In genomic region chr3:65979152-65979551, GRCh38 we compare ENCODE assay signal across 15 cellular contexts. TPM values are rescaled to one million over a fixed set of nuclear protein-coding genes. Genes with fewer than 3 reads are reported as not detected.
A peak's percentile ranks its signal among the peaks of the same experiment; 100 is the strongest.
DNase-seq lines count a peak whose midpoint lies in the region; ATAC-seq, FAIRE-seq and TF ChIP-seq lines count a peak whose summit lies in the region.
"Had no signal": no experiment of that assay in that cellular context is flagged by ENCODE, and none has a peak within 500 bp of the region (broad histone marks: within the 10 kb centered on the region; RNA-seq: fewer than 3 reads in every experiment).

No MANE protein-coding gene starts in this region.

- no peak overlapping the region for H3K9ac ChIP-seq in fibroblast of lung (ENCODE audit: insufficient read depth, low read length)

- H3K4me3 ChIP-seq in fibroblast of lung (replicated peaks in 1 of 4; ENCODE audit: control extremely low read depth in 1 of 4, insufficient read depth in 1 of 4, low read depth in 3 of 4, low read length in 4 of 4) (no peak overlapping the region), small intestine (ENCODE audit: low read depth in 1 of 2, low read length in 2 of 2) (no peak overlapping the region)
- H3K4me3 ChIP-seq: hepatocyte, thyroid gland had no signal

- H2AFZ ChIP-seq in fibroblast of lung (ENCODE audit: low read length): no peak overlapping the region
- H2AFZ ChIP-seq: hepatocyte had no signal

- H3K4me2 ChIP-seq in fibroblast of lung (ENCODE audit: extremely low read depth, insufficient read depth, low read length): peak overlapping the region; percentile 60
- H3K4me2 ChIP-seq: hepatocyte had no signal

- H3K9me3 ChIP-seq in fibroblast of lung (ENCODE audit: control insufficient read depth, insufficient read depth, low read depth, low read length) (no peaks in the 10 kb centered on the region), small intestine (ENCODE audit: control insufficient read depth, low read depth) (no peaks in the 10 kb centered on the region)
- H3K9me3 ChIP-seq: thyroid gland had no signal

- no peak for FAIRE-seq in small intestine (lab: Jason Lieb, UNC)

- peak; percentile 67 for DNase-seq in AG08396 (ENCODE audit: low spot score)
- peak; percentile 69 for DNase-seq in RPMI7951 (ENCODE audit: low read depth)
- peak; percentile 87 to 91 for DNase-seq in fibroblast of lung (ENCODE audit: low read depth in 2 of 2)
- peak; percentile 31 for DNase-seq in middle frontal gyrus (ENCODE audit: extremely low spot score, low spot score)
- no peak for DNase-seq in small intestine
- DNase-seq in activated CD4-positive, CD25-positive, alpha-beta regulatory T cell (lab: John Stamatoyannopoulos, UW): no peak
- DNase-seq: activated CD4-positive, alpha-beta T cell treated with anti-CD3 and anti-CD28 coated beads, Interleukin-2, amount 10 ng/mL, durations not matched to agents 7 days and 5 days; activated effector memory CD4-positive, alpha-beta T cell treated with anti-CD3 and anti-CD28 coated beads, Interleukin-2, amount 50 U/mL, for 16 hours; dermis blood vessel endothelial cell; Karpas-422; thyroid gland had no signal

- peaks cover 7% of the 10 kb centered on the region for H3K4me1 ChIP-seq in fibroblast of lung (ENCODE audit: control insufficient read depth, extremely low read depth, insufficient read depth, low read length)
- H3K4me1 ChIP-seq in small intestine (ENCODE audit: control insufficient read depth in 2 of 2, insufficient read depth in 1 of 2, low read depth in 1 of 2, low read length in 1 of 2): peaks cover 0 to 3% of the 10 kb centered on the region in 2 donors

- H3K27ac ChIP-seq in fibroblast of lung (ENCODE audit: insufficient read depth, low read length) (peak overlapping the region; percentile 60), small intestine (ENCODE audit: low read depth in 1 of 2, low read length in 1 of 2) (no peak overlapping the region)
- H3K27ac ChIP-seq: hepatocyte had no signal

- no peaks in the 10 kb centered on the region for H3K36me3 ChIP-seq in fibroblast of lung (ENCODE audit: control insufficient read depth, insufficient read depth, low read length)
- H3K36me3 ChIP-seq in small intestine (ENCODE audit: control insufficient read depth in 2 of 2, insufficient read depth in 2 of 2, low read length in 2 of 2): no peaks in the 10 kb centered on the region
- H3K36me3 ChIP-seq: thyroid gland had no signal

- no peak for TF ChIP-seq CTCF in fibroblast of lung (conservative IDR thresholded peaks at IDR 0.05 in 1 of 2, IDR thresholded peaks at IDR 0.05 in 1 of 2; ENCODE audit: low read depth in 1 of 2, low read length in 2 of 2)

- ATAC-seq in HG03469 (IDR thresholded peaks at IDR 0.05; ENCODE audit: unreplicated experiment) (no peak), HG03571 (IDR thresholded peaks at IDR 0.05; ENCODE audit: unreplicated experiment) (no peak)

- no peaks in the 10 kb centered on the region for H4K20me1 ChIP-seq in fibroblast of lung (ENCODE audit: control insufficient read depth, extremely low read depth, insufficient read depth, low read length)

- 70 to 82% (median 78%) methylated on average over 6 of the region's 6 CpGs for WGBS in small intestine, 3 donors

- H3K79me2 ChIP-seq in fibroblast of lung (ENCODE audit: control insufficient read depth, insufficient read depth, low read length): no peaks in the 10 kb centered on the region

- H3K27me3 ChIP-seq in fibroblast of lung (ENCODE audit: control insufficient read depth, insufficient read depth, low read length) (no peaks in the 10 kb centered on the region), small intestine (ENCODE audit: control insufficient read depth in 2 of 2, insufficient read depth in 2 of 2, low read length in 2 of 2) (no peaks in the 10 kb centered on the region)
- H3K27me3 ChIP-seq: hepatocyte, thyroid gland had no signal

RNA-seq across cellular contexts. Expression of gene MAGI1, which starts 59.6 kb away (rescaled TPM):
- 3.4 and 4.1 TPM in 2 replicates for total RNA-seq in RPMI7951 (2014; rRNA removed; shearing (Covaris generic))
- 8.0 and 15.7 TPM in 2 replicates for total RNA-seq in fibroblast of lung
- 12.5 and 23.7 TPM in 2 replicates for polyA plus RNA-seq in fibroblast of lung
- polyA plus RNA-seq in fibroblast of lung (2012): 9.0 and 20.7 TPM in 2 replicates
- polyA minus RNA-seq in fibroblast of lung (ENCODE audit: low replicate concordance): 7.5 and 22.0 TPM in 2 replicates
- 10 to 100 TPM in 2 of 3 donors, 1 to 10 TPM in 1; 10.0 to 13.0 (median 12.2) TPM for polyA plus RNA-seq in small intestine
- total RNA-seq: mononuclear cell had no signal

Comparison
In these comparisons a context has a peak if more than half of its experiments do, and no peak if none do; other contexts are left out.
1. DNase-seq: peak in AG08396 (single experiment), RPMI7951 (single experiment), fibroblast of lung (2 of 2) and middle frontal gyrus (single experiment); none in small intestine (single experiment) and activated CD4-positive, CD25-positive, alpha-beta regulatory T cell (0 of 4).